In the genomic region with DNA sequence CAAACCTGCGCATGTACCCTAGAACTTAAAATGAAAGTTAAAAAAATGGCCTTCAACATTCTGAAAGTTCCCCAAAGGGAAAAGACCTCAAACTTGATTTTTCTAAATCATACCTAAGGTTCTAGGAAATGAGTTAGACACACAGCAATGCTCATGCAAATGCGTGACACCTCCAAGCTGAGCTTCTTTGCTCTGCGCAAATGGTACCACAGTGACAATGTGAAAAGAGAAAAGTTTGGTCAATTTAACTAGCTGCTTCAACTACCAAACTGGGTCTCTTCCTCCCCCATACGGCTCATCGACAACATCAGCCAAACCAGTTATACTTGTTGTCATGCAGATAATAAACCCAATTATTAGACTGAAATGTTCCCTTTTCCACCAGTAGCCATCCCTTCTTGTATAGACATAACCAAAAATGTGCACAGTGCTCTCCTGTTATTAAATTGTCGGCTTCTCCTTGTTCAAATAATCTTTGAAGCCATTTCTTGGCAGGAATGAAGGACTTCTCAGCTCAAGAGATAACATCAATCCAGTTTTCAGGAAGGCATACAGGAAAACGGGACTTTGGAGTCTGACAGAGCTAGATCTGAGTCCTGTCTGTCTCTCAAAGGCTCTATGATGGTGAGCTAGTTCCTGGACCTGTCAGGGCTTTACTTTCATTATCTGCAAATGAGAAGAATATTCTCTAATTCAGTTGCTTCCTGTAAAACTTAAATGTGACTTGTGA, we compare ENCODE assay signal across 1 cellular context.
TF ChIP-seq lines count a peak whose summit lies in the region.

No MANE protein-coding gene starts in this region.

TF ChIP-seq in HepG2, 621 proteins besides CTCF, POLR2A, EP300 and RAD21 (continued from another document and continues in another):
- TF ChIP-seq, protein P1, sequence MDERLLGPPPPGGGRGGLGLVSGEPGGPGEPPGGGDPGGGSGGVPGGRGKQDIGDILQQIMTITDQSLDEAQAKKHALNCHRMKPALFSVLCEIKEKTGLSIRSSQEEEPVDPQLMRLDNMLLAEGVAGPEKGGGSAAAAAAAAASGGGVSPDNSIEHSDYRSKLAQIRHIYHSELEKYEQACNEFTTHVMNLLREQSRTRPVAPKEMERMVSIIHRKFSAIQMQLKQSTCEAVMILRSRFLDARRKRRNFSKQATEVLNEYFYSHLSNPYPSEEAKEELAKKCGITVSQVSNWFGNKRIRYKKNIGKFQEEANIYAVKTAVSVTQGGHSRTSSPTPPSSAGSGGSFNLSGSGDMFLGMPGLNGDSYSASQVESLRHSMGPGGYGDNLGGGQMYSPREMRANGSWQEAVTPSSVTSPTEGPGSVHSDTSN (CRISPR knock-in tag; IDR thresholded peaks at IDR 0.05) = 0 out of 2 replicates have a peak, but pooled peaks have one; percentile 25
- TF ChIP-seq KDM4B (CRISPR knock-in tag; IDR thresholded peaks at IDR 0.05) (no peak), SNRNP70 (IDR thresholded peaks at IDR 0.05; ENCODE audit: low read depth, low read length) (no peak), RCOR2 (CRISPR knock-in tag; IDR thresholded peaks at IDR 0.05) (0 out of 2 replicates have a peak, but pooled peaks have one; percentile 13), RFX3 (CRISPR knock-in tag; IDR thresholded peaks at IDR 0.05) (0 out of 2 replicates have a peak, but pooled peaks have one; percentile 10), TEAD3 (CRISPR knock-in tag; optimal IDR thresholded peaks at IDR 0.05; ENCODE audit: borderline replicate concordance) (peak; percentile 44), MTA1 (CRISPR knock-in tag; IDR thresholded peaks at IDR 0.05; ENCODE audit: borderline replicate concordance) (no peak), RXRB (CRISPR knock-in tag; IDR thresholded peaks at IDR 0.05; ENCODE audit: borderline replicate concordance) (peak; percentile 22; the same call in 1 of the 2 replicates), POLR2AphosphoS5 (IDR thresholded peaks at IDR 0.05; ENCODE audit: low read depth, low read length) (no peak), ELF3 (CRISPR knock-in tag; IDR thresholded peaks at IDR 0.05) (0 out of 2 replicates have a peak, but pooled peaks have one; percentile 47), TEAD2 (CRISPR knock-in tag; IDR thresholded peaks at IDR 0.05) (no peak), KLF13 (CRISPR knock-in tag; IDR thresholded peaks at IDR 0.05) (no peak), PPARG (CRISPR knock-in tag; conservative IDR thresholded peaks at IDR 0.05) (no peak), NCOA2 (CRISPR knock-in tag; IDR thresholded peaks at IDR 0.05) (peak; percentile 53; the same call in 1 of the 2 replicates), TMF1 (CRISPR knock-in tag; IDR thresholded peaks at IDR 0.05; ENCODE audit: low read depth) (no peak), SNAPC2 (CRISPR knock-in tag; IDR thresholded peaks at IDR 0.05) (no peak), ELF1 (CRISPR knock-in tag; IDR thresholded peaks at IDR 0.05) (0 out of 2 replicates have a peak, but pooled peaks have one; percentile 30), PCBP1 (IDR thresholded peaks at IDR 0.05; ENCODE audit: borderline replicate concordance, low read depth, low read length) (no peak), HNF4G (IDR thresholded peaks at IDR 0.05; ENCODE audit: borderline replicate concordance, low read depth, low read length) (no peak), HNF4G (CRISPR knock-in tag; IDR thresholded peaks at IDR 0.05; ENCODE audit: borderline replicate concordance, low read depth) (no peak), HMG20A (CRISPR knock-in tag; IDR thresholded peaks at IDR 0.05; ENCODE audit: borderline replicate concordance) (peak; percentile 75; the same call in 1 of the 2 replicates), HDAC2 (CRISPR knock-in tag; IDR thresholded peaks at IDR 0.05) (peak; percentile 49), ZMAT3 (CRISPR knock-in tag; conservative IDR thresholded peaks at IDR 0.05) (no peak), IRF2 (CRISPR knock-in tag; IDR thresholded peaks at IDR 0.05) (0 out of 2 replicates have a peak, but pooled peaks have one; percentile 41), ZSCAN22 (CRISPR knock-in tag; IDR thresholded peaks at IDR 0.05) (no peak), ZNF772 (CRISPR knock-in tag; IDR thresholded peaks at IDR 0.05) (no peak), ETV5 (CRISPR knock-in tag; IDR thresholded peaks at IDR 0.05; ENCODE audit: borderline replicate concordance) (peak; percentile 22; the same call in 1 of the 2 replicates), BCL6 (CRISPR knock-in tag; IDR thresholded peaks at IDR 0.05) (peak; percentile 53; the same call in 1 of the 2 replicates), GATAD2A (CRISPR knock-in tag; IDR thresholded peaks at IDR 0.05) (0 out of 2 replicates have a peak, but pooled peaks have one; percentile 29), EED (CRISPR knock-in tag; IDR thresholded peaks at IDR 0.05) (no peak), KDM2A (CRISPR knock-in tag; IDR thresholded peaks at IDR 0.05; ENCODE audit: borderline replicate concordance, low read depth) (no peak), ZNF614 (CRISPR knock-in tag; IDR thresholded peaks at IDR 0.05; ENCODE audit: borderline replicate concordance) (0 out of 2 replicates have a peak, but pooled peaks have one; percentile 32), ZBTB8A (CRISPR knock-in tag; IDR thresholded peaks at IDR 0.05; ENCODE audit: borderline replicate concordance, low read depth) (no peak), ZNF788 (CRISPR knock-in tag; IDR thresholded peaks at IDR 0.05; ENCODE audit: borderline replicate concordance) (no peak), SOX13 (IDR thresholded peaks at IDR 0.05) (no peak), SOX13 (CRISPR knock-in tag; conservative IDR thresholded peaks at IDR 0.05 in 1 of 2, IDR thresholded peaks at IDR 0.05 in 1 of 2) (peak in 1 of 2 experiments; percentile 26; a peak in 1 of 4 replicates), KAT2B (IDR thresholded peaks at IDR 0.05; ENCODE audit: borderline replicate concordance, low read depth, low read length) (no peak), SOX5 (CRISPR knock-in tag; IDR thresholded peaks at IDR 0.05; ENCODE audit: borderline replicate concordance) (0 out of 2 replicates have a peak, but pooled peaks have one; percentile 13), ZNF138 (CRISPR knock-in tag; IDR thresholded peaks at IDR 0.05; ENCODE audit: low read depth) (no peak), FOXC1 (CRISPR knock-in tag; IDR thresholded peaks at IDR 0.05; ENCODE audit: borderline replicate concordance) (no peak), ZMYM4 (CRISPR knock-in tag; IDR thresholded peaks at IDR 0.05) (0 out of 2 replicates have a peak, but pooled peaks have one; percentile 34), CBX1 (IDR thresholded peaks at IDR 0.05; ENCODE audit: low read depth) (no peak), ZFAT (CRISPR knock-in tag; conservative IDR thresholded peaks at IDR 0.05) (no peak), CREM (IDR thresholded peaks at IDR 0.05) (peak; percentile 17; the same call in 1 of the 2 replicates), CREM (CRISPR knock-in tag; IDR thresholded peaks at IDR 0.05) (no peak), FOXK1 (CRISPR knock-in tag; IDR thresholded peaks at IDR 0.05; ENCODE audit: borderline replicate concordance, low read depth) (no peak)
- TF ChIP-seq, protein P2, sequence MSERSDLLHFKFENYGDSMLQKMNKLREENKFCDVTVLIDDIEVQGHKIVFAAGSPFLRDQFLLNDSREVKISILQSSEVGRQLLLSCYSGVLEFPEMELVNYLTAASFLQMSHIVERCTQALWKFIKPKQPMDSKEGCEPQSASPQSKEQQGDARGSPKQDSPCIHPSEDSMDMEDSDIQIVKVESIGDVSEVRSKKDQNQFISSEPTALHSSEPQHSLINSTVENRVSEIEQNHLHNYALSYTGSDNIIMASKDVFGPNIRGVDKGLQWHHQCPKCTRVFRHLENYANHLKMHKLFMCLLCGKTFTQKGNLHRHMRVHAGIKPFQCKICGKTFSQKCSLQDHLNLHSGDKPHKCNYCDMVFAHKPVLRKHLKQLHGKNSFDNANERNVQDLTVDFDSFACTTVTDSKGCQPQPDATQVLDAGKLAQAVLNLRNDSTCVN (CRISPR knock-in tag; IDR thresholded peaks at IDR 0.05; ENCODE audit: borderline replicate concordance) = peak; percentile 63; the same call in 1 of the 2 replicates
- TF ChIP-seq, protein P3, sequence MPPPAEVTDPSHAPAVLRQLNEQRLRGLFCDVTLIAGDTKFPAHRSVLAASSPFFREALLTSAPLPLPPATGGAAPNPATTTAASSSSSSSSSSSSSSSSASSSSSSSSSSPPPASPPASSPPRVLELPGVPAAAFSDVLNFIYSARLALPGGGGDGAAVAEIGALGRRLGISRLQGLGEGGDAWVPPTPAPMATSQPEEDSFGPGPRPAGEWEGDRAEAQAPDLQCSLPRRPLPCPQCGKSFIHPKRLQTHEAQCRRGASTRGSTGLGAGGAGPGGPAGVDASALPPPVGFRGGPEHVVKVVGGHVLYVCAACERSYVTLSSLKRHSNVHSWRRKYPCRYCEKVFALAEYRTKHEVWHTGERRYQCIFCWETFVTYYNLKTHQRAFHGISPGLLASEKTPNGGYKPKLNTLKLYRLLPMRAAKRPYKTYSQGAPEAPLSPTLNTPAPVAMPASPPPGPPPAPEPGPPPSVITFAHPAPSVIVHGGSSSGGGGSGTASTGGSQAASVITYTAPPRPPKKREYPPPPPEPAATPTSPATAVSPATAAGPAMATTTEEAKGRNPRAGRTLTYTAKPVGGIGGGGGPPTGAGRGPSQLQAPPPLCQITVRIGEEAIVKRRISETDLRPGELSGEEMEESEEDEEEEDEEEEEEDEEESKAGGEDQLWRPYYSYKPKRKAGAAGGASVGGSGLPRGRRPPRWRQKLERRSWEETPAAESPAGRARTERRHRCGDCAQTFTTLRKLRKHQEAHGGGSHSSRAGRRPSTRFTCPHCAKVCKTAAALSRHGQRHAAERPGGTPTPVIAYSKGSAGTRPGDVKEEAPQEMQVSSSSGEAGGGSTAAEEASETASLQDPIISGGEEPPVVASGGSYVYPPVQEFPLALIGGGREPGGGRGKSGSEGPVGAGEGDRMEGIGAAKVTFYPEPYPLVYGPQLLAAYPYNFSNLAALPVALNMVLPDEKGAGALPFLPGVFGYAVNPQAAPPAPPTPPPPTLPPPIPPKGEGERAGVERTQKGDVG (CRISPR knock-in tag; IDR thresholded peaks at IDR 0.05; ENCODE audit: borderline replicate concordance) = no peak
- TF ChIP-seq, protein P4, sequence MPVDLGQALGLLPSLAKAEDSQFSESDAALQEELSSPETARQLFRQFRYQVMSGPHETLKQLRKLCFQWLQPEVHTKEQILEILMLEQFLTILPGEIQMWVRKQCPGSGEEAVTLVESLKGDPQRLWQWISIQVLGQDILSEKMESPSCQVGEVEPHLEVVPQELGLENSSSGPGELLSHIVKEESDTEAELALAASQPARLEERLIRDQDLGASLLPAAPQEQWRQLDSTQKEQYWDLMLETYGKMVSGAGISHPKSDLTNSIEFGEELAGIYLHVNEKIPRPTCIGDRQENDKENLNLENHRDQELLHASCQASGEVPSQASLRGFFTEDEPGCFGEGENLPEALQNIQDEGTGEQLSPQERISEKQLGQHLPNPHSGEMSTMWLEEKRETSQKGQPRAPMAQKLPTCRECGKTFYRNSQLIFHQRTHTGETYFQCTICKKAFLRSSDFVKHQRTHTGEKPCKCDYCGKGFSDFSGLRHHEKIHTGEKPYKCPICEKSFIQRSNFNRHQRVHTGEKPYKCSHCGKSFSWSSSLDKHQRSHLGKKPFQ (CRISPR knock-in tag; IDR thresholded peaks at IDR 0.05; ENCODE audit: insufficient replicate concordance) = no peak
- TF ChIP-seq, protein P5, sequence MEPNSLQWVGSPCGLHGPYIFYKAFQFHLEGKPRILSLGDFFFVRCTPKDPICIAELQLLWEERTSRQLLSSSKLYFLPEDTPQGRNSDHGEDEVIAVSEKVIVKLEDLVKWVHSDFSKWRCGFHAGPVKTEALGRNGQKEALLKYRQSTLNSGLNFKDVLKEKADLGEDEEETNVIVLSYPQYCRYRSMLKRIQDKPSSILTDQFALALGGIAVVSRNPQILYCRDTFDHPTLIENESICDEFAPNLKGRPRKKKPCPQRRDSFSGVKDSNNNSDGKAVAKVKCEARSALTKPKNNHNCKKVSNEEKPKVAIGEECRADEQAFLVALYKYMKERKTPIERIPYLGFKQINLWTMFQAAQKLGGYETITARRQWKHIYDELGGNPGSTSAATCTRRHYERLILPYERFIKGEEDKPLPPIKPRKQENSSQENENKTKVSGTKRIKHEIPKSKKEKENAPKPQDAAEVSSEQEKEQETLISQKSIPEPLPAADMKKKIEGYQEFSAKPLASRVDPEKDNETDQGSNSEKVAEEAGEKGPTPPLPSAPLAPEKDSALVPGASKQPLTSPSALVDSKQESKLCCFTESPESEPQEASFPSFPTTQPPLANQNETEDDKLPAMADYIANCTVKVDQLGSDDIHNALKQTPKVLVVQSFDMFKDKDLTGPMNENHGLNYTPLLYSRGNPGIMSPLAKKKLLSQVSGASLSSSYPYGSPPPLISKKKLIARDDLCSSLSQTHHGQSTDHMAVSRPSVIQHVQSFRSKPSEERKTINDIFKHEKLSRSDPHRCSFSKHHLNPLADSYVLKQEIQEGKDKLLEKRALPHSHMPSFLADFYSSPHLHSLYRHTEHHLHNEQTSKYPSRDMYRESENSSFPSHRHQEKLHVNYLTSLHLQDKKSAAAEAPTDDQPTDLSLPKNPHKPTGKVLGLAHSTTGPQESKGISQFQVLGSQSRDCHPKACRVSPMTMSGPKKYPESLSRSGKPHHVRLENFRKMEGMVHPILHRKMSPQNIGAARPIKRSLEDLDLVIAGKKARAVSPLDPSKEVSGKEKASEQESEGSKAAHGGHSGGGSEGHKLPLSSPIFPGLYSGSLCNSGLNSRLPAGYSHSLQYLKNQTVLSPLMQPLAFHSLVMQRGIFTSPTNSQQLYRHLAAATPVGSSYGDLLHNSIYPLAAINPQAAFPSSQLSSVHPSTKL (CRISPR knock-in tag; IDR thresholded peaks at IDR 0.05) = peak; percentile 65; the same call in 1 of the 2 replicates
- TF ChIP-seq, protein P6, sequence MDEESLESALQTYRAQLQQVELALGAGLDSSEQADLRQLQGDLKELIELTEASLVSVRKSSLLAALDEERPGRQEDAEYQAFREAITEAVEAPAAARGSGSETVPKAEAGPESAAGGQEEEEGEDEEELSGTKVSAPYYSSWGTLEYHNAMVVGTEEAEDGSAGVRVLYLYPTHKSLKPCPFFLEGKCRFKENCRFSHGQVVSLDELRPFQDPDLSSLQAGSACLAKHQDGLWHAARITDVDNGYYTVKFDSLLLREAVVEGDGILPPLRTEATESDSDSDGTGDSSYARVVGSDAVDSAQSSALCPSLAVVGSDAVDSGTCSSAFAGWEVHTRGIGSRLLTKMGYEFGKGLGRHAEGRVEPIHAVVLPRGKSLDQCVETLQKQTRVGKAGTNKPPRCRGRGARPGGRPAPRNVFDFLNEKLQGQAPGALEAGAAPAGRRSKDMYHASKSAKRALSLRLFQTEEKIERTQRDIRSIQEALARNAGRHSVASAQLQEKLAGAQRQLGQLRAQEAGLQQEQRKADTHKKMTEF (CRISPR knock-in tag; IDR thresholded peaks at IDR 0.05) = peak; percentile 22; the same call in 1 of the 2 replicates
- TF ChIP-seq, protein P7, sequence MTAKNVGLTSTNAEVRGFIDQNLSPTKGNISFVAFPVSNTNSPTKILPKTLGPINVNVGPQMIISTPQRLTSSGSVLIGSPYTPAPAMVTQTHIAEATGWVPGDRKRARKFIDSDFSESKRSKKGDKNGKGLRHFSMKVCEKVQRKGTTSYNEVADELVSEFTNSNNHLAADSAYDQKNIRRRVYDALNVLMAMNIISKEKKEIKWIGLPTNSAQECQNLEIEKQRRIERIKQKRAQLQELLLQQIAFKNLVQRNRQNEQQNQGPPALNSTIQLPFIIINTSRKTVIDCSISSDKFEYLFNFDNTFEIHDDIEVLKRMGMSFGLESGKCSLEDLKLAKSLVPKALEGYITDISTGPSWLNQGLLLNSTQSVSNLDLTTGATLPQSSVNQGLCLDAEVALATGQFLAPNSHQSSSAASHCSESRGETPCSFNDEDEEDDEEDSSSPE (CRISPR knock-in tag; IDR thresholded peaks at IDR 0.05) = no peak
